Comparison of ENCODE assay signal across 1 cellular context in the genomic region with DNA sequence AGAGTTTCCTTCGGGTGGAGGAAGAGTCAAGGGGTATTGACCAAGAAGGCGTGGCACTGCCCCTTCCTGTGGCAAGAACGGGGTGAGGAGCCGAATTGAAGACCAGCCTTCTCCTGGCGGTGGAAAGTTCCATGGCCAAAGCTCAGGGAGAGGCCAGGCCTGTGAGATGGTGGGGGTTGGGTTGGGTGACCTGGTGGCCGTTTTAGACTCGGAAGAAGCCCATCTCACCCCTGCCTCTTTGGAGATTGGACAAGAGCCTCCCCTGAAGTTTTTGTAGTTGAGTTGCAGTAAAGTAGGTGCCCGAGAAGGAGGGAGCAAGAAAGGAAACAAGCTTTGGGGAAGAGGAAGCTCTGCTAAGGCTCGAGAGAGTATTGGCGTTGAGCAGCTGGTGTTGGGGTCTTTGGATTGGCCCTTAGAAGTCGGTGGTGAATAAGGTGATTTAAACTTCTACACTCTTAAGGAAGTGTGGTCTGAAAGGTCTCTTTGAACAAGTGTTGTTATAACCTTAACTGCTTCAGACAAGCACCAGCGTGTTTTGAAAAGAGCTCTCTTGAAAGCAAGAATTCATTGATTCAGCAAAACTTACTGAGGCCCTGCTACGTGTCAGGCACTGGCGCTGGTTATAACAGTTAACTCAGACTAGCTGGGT.
TF ChIP-seq lines count a peak whose summit lies in the region.

No MANE protein-coding gene starts in this region.

TF ChIP-seq in HEK293, 187 proteins besides CTCF, POLR2A, EP300 and RAD21 (continued from another document):
- TF ChIP-seq, protein P1, sequence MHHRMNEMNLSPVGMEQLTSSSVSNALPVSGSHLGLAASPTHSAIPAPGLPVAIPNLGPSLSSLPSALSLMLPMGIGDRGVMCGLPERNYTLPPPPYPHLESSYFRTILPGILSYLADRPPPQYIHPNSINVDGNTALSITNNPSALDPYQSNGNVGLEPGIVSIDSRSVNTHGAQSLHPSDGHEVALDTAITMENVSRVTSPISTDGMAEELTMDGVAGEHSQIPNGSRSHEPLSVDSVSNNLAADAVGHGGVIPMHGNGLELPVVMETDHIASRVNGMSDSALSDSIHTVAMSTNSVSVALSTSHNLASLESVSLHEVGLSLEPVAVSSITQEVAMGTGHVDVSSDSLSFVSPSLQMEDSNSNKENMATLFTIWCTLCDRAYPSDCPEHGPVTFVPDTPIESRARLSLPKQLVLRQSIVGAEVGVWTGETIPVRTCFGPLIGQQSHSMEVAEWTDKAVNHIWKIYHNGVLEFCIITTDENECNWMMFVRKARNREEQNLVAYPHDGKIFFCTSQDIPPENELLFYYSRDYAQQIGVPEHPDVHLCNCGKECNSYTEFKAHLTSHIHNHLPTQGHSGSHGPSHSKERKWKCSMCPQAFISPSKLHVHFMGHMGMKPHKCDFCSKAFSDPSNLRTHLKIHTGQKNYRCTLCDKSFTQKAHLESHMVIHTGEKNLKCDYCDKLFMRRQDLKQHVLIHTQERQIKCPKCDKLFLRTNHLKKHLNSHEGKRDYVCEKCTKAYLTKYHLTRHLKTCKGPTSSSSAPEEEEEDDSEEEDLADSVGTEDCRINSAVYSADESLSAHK (tag by site-specific recombination; IDR thresholded peaks at IDR 0.05) = 0 out of 2 replicates have a peak, but pooled peaks have one; percentile 41
- TF ChIP-seq BCL11B (tag by site-specific recombination; IDR thresholded peaks at IDR 0.05; ENCODE audit: low read depth) (peak; percentile 85; the same call in 1 of the 2 replicates), ZNF792 (tag by site-specific recombination; IDR thresholded peaks at IDR 0.05) (0 out of 2 replicates have a peak, but pooled peaks have one; percentile 5), ZNF629 (tag by site-specific recombination; IDR thresholded peaks at IDR 0.05) (0 out of 2 replicates have a peak, but pooled peaks have one; percentile 8), BCL11A (tag by site-specific recombination; IDR thresholded peaks at IDR 0.05; ENCODE audit: low read depth) (0 out of 2 replicates have a peak, but pooled peaks have one; percentile 22), ZNF366 (tag by site-specific recombination; conservative IDR thresholded peaks at IDR 0.05) (peak; percentile 46), ZNF324 (tag by site-specific recombination; IDR thresholded peaks at IDR 0.05) (0 out of 2 replicates have a peak, but pooled peaks have one; percentile 21), SALL2 (tag by site-specific recombination; IDR thresholded peaks at IDR 0.05; ENCODE audit: borderline replicate concordance) (no peak), ZBTB1 (tag by site-specific recombination; IDR thresholded peaks at IDR 0.05) (no peak), MZF1 (tag by site-specific recombination; IDR thresholded peaks at IDR 0.05; ENCODE audit: borderline replicate concordance) (peak; percentile 82), ZBTB7A (tag by site-specific recombination; IDR thresholded peaks at IDR 0.05; ENCODE audit: low read depth) (peak; percentile 16; the same call in 1 of the 2 replicates), YY1 (tag by site-specific recombination; IDR thresholded peaks at IDR 0.05) (no peak), FEZF1 (tag by site-specific recombination; IDR thresholded peaks at IDR 0.05) (0 out of 2 replicates have a peak, but pooled peaks have one; percentile 3), ZNF133 (tag by site-specific recombination; IDR thresholded peaks at IDR 0.05) (0 out of 2 replicates have a peak, but pooled peaks have one; percentile 24), ZNF341 (tag by site-specific recombination; IDR thresholded peaks at IDR 0.05; ENCODE audit: low read depth) (0 out of 2 replicates have a peak, but pooled peaks have one; percentile 3)
- TF ChIP-seq, protein P2, sequence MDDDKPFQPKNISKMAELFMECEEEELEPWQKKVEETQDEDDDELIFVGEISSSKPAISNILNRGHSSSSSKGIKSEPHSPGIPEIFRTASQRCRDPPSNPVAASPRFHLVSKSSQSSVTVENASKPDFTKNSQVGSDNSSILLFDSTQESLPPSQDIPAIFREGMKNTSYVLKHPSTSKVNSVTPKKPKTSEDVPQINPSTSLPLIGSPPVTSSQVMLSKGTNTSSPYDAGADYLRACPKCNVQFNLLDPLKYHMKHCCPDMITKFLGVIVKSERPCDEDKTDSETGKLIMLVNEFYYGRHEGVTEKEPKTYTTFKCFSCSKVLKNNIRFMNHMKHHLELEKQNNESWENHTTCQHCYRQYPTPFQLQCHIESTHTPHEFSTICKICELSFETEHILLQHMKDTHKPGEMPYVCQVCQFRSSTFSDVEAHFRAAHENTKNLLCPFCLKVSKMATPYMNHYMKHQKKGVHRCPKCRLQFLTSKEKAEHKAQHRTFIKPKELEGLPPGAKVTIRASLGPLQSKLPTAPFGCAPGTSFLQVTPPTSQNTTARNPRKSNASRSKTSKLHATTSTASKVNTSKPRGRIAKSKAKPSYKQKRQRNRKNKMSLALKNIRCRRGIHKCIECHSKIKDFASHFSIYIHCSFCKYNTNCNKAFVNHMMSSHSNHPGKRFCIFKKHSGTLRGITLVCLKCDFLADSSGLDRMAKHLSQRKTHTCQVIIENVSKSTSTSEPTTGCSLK (tag by site-specific recombination; IDR thresholded peaks at IDR 0.05) = 0 out of 2 replicates have a peak, but pooled peaks have one; percentile 68
- TF ChIP-seq, protein P3, sequence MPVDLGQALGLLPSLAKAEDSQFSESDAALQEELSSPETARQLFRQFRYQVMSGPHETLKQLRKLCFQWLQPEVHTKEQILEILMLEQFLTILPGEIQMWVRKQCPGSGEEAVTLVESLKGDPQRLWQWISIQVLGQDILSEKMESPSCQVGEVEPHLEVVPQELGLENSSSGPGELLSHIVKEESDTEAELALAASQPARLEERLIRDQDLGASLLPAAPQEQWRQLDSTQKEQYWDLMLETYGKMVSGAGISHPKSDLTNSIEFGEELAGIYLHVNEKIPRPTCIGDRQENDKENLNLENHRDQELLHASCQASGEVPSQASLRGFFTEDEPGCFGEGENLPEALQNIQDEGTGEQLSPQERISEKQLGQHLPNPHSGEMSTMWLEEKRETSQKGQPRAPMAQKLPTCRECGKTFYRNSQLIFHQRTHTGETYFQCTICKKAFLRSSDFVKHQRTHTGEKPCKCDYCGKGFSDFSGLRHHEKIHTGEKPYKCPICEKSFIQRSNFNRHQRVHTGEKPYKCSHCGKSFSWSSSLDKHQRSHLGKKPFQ (tag by site-specific recombination; IDR thresholded peaks at IDR 0.05) = no peak
- TF ChIP-seq, protein P4, sequence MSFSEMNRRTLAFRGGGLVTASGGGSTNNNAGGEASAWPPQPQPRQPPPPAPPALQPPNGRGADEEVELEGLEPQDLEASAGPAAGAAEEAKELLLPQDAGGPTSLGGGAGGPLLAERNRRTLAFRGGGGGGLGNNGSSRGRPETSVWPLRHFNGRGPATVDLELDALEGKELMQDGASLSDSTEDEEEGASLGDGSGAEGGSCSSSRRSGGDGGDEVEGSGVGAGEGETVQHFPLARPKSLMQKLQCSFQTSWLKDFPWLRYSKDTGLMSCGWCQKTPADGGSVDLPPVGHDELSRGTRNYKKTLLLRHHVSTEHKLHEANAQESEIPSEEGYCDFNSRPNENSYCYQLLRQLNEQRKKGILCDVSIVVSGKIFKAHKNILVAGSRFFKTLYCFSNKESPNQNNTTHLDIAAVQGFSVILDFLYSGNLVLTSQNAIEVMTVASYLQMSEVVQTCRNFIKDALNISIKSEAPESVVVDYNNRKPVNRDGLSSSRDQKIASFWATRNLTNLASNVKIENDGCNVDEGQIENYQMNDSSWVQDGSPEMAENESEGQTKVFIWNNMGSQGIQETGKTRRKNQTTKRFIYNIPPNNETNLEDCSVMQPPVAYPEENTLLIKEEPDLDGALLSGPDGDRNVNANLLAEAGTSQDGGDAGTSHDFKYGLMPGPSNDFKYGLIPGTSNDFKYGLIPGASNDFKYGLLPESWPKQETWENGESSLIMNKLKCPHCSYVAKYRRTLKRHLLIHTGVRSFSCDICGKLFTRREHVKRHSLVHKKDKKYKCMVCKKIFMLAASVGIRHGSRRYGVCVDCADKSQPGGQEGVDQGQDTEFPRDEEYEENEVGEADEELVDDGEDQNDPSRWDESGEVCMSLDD (tag by site-specific recombination; IDR thresholded peaks at IDR 0.05) = 0 out of 2 replicates have a peak, but pooled peaks have one; percentile 14
- TF ChIP-seq, protein P5, sequence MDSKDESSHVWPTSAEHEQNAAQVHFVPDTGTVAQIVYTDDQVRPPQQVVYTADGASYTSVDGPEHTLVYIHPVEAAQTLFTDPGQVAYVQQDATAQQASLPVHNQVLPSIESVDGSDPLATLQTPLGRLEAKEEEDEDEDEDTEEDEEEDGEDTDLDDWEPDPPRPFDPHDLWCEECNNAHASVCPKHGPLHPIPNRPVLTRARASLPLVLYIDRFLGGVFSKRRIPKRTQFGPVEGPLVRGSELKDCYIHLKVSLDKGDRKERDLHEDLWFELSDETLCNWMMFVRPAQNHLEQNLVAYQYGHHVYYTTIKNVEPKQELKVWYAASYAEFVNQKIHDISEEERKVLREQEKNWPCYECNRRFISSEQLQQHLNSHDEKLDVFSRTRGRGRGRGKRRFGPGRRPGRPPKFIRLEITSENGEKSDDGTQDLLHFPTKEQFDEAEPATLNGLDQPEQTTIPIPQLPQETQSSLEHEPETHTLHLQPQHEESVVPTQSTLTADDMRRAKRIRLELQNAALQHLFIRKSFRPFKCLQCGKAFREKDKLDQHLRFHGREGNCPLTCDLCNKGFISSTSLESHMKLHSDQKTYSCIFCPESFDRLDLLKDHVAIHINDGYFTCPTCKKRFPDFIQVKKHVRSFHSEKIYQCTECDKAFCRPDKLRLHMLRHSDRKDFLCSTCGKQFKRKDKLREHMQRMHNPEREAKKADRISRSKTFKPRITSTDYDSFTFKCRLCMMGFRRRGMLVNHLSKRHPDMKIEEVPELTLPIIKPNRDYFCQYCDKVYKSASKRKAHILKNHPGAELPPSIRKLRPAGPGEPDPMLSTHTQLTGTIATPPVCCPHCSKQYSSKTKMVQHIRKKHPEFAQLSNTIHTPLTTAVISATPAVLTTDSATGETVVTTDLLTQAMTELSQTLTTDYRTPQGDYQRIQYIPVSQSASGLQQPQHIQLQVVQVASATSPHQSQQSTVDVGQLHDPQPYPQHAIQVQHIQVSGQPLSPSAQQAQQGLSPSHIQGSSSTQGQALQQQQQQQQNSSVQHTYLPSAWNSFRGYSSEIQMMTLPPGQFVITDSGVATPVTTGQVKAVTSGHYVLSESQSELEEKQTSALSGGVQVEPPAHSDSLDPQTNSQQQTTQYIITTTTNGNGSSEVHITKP (tag by site-specific recombination; IDR thresholded peaks at IDR 0.05) = peak; percentile 97
